8 cellular contexts compared by ENCODE assay signal in the genomic region with DNA sequence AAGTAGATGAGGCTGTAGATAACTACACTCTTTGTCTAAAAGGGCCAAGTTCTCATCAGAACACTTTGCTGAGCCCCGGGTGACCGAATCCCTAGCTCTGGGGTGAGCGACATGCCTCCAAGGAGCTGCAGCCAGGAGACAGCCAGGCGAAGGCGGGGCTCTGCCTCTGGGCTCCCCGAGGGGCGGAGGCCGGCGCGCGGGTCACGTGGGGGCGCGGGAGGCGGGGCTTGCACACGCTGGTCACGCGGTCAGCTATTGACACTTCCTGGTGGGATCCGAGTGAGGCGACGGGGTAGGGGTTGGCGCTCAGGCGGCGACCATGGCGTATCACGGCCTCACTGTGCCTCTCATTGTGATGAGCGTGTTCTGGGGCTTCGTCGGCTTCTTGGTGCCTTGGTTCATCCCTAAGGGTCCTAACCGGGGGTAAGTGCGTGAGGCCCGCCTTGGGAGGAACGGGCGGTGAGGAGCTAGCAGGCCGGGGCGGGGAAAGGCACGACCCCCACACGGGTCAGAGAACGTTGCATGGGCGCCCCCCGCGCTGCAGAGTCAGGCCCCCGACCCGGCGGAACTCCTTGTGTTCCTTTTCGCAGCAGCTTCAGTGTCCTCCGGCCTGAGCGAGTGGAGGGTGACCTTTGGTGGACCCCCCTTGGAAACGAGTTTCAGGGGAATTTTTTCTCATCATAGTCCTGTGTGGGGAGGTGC. TPM values are rescaled to one million over a fixed set of nuclear protein-coding genes. Genes with fewer than 3 reads are reported as not detected.
DNase-seq lines count a peak whose midpoint lies in the region; ATAC-seq and TF ChIP-seq lines count a peak whose summit lies in the region.

A gene (plus strand): TSS at position 230 of the 702 bp plus-strand sequence. CDS start 90 bp downstream, at position 320.

- TF ChIP-seq CTCF in progenitor cell of endocrine pancreas (IDR thresholded peaks at IDR 0.05; ENCODE audit: unreplicated experiment), result no peak
- no peak for TF ChIP-seq CTCF in upper lobe of right lung (IDR thresholded peaks at IDR 0.05)

- H3K27ac ChIP-seq in upper lobe of right lung, result peak within 1 kb of the TSS; percentile 97

- peaks cover 12% of the 10 kb centered on the region for H3K4me1 Mint-ChIP-seq in T-helper 1 cell treated with Interleukin-12 subunit alpha and Interleukin-12 subunit beta and Interleukin-4 antibody, amounts not matched to agents 30 μg/mL and 1 μg/mL, for 36 hours (ENCODE audit: low read depth)
- peaks cover 11% of the 10 kb centered on the region for H3K4me1 Mint-ChIP-seq in progenitor cell of endocrine pancreas (ENCODE audit: low read depth)

- H3K36me3 ChIP-seq in upper lobe of right lung, result peaks cover 29% of the 10 kb centered on the region

- DNase-seq in NCI-H1694 treated with DMSO at 0.1 percent for 48 hours (lab: John Stamatoyannopoulos, UW), result peak; percentile 73
- peak; percentile 93 for DNase-seq in amniotic stem cell (lab: John Stamatoyannopoulos, UW)
- peak; percentile 97 for DNase-seq in left cardiac atrium
- DNase-seq in progenitor cell of endocrine pancreas (ENCODE audit: low spot score, unreplicated experiment), result peak; percentile 97
- peak; percentile 99 for DNase-seq in upper lobe of right lung

- H3K4me3 ChIP-seq in upper lobe of right lung, result peak within 1 kb of the TSS; percentile 97

- peak within 1 kb of the TSS; percentile 90 for H3K4me3 Mint-ChIP-seq in T-helper 1 cell treated with Interleukin-12 subunit alpha and Interleukin-12 subunit beta and Interleukin-4 antibody, amounts not matched to agents 30 μg/mL and 1 μg/mL, for 36 hours
- H3K4me3 Mint-ChIP-seq in progenitor cell of endocrine pancreas (ENCODE audit: low read depth), result peak within 1 kb of the TSS; percentile 99

- H3K4me1 ChIP-seq in upper lobe of right lung, result peaks cover 22% of the 10 kb centered on the region

- H3K36me3 Mint-ChIP-seq in T-helper 1 cell treated with Interleukin-12 subunit alpha and Interleukin-12 subunit beta and Interleukin-4 antibody, amounts not matched to agents 30 μg/mL and 1 μg/mL, for 36 hours (ENCODE audit: low read depth), result peaks cover 21% of the 10 kb centered on the region
- H3K36me3 Mint-ChIP-seq in progenitor cell of endocrine pancreas (ENCODE audit: insufficient read depth), result peaks cover 4% of the 10 kb centered on the region

- peak; percentile 93 for TF ChIP-seq POLR2A in GM15510 (IDR thresholded peaks at IDR 0.05; ENCODE audit: borderline replicate concordance, extremely low read depth, insufficient read length)

- H3K9me3 ChIP-seq in upper lobe of right lung, result no peaks in the 10 kb centered on the region

- intact Hi-C loops in left cardiac atrium (cut with DNase I) (loop anchor here (10.0 kb wide), 2 partner anchors 161 to 301 kb away; a partner anchor contains a TSS), upper lobe of right lung (cut with DNase I) (no loop called here)

- no peaks in the 10 kb centered on the region for H3K27me3 ChIP-seq in upper lobe of right lung

- peak within 1 kb of the TSS; percentile 94 for H3K27ac Mint-ChIP-seq in T-helper 1 cell treated with Interleukin-12 subunit alpha and Interleukin-12 subunit beta and Interleukin-4 antibody, amounts not matched to agents 30 μg/mL and 1 μg/mL, for 36 hours
- H3K27ac Mint-ChIP-seq in progenitor cell of endocrine pancreas, result peak within 1 kb of the TSS; percentile 99

- no peaks in the 10 kb centered on the region for H3K9me3 Mint-ChIP-seq in T-helper 1 cell treated with Interleukin-12 subunit alpha and Interleukin-12 subunit beta and Interleukin-4 antibody, amounts not matched to agents 30 μg/mL and 1 μg/mL, for 36 hours
- H3K9me3 Mint-ChIP-seq in progenitor cell of endocrine pancreas (ENCODE audit: low read depth), result no peaks in the 10 kb centered on the region

- ATAC-seq in HG02870 (IDR thresholded peaks at IDR 0.05; ENCODE audit: unreplicated experiment), result peak; percentile 84
- peak; percentile 99 for ATAC-seq in left cardiac atrium
- ATAC-seq in upper lobe of right lung, result peak; percentile 99

- peaks cover 3% of the 10 kb centered on the region for H3K27me3 Mint-ChIP-seq in T-helper 1 cell treated with Interleukin-12 subunit alpha and Interleukin-12 subunit beta and Interleukin-4 antibody, amounts not matched to agents 30 μg/mL and 1 μg/mL, for 36 hours (ENCODE audit: low read depth)
- H3K27me3 Mint-ChIP-seq in progenitor cell of endocrine pancreas, result no peaks in the 10 kb centered on the region

RNA-seq across cellular contexts. Expression of the gene that starts here (rescaled TPM):
- 100 to 1,000 TPM; 204 to 208 TPM for total RNA-seq in left cardiac atrium
- total RNA-seq in progenitor cell of endocrine pancreas, result 137 and 142 TPM in 2 replicates
- total RNA-seq in upper lobe of right lung, result 326 TPM

Comparison
In these comparisons a context has a peak if more than half of its experiments do, and no peak if none do; other contexts are left out.
1. Peak in every context shown above with its lines: DNase-seq, ATAC-seq, H3K4me3 ChIP-seq and H3K27ac ChIP-seq.